ENCODE assay signal across 8 cellular contexts in the genomic region with DNA sequence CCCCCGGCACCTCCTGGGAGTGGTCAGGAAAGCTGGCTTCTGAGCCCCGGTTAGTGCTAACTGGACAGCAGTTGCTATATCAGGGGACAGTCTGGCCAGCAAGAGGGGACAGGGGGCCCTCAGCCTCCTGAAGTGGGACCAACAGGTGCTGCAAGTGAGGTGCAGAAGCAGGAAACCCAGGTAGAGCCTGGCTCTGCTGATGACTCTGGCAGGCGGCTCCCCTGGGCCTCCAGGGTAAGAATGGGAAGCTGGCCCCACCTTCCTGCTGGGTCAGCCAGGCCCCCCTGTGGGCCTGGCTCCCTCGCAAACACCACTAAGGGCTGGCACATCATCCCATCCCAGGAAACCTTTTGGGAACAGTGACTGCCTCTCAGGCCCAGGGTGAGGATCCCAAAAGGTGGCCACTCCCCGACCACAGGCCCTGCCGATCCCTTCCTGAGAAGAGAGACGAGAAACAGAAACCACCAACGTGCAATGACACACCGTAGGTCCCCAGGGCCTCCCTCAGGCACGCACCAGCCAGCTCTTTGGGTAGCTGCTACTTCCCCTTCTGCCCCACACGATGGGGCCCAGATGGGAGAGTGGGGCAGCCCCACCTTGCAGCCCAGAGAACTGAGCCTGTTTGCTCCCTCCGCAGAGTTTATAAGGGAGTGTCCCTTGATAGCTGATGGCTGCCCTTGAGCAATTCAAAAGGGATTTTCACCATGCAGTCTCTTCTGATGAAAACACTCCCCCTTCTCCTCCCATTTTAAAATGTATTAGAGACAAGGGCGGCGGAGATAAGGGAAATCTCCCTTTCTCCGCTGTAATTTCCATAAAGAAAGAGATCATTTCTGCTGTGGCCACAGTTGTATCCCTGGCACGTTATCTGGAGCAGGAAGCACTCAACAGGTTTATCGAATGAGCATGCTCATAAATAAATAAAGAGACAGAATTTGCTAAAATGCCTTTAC.
DNase-seq lines count a peak whose midpoint lies in the region; ATAC-seq lines count a peak whose summit lies in the region.

No MANE protein-coding gene starts in this region.

- H3K27me3 Mint-ChIP-seq in activated T-helper 1 cell treated with anti-CD3 and anti-CD28 coated beads, Interleukin-12 subunit alpha, Interleukin-12 subunit beta, Interleukin-2, Interleukin-4 antibody, amounts not matched to agents 30 ng/mL and 10 ng/mL and 1 ng/mL, durations not matched to agents 14 hours and 24 hours and 36 hours (ENCODE audit: insufficient read depth) = no peaks in the 10 kb centered on the region

- H3K27ac Mint-ChIP-seq in activated T-helper 1 cell treated with anti-CD3 and anti-CD28 coated beads, Interleukin-12 subunit alpha, Interleukin-12 subunit beta, Interleukin-2, Interleukin-4 antibody, amounts not matched to agents 30 ng/mL and 10 ng/mL and 1 ng/mL, durations not matched to agents 14 hours and 24 hours and 36 hours = peak overlapping the region; percentile 87

- H3K4me1 Mint-ChIP-seq in activated T-helper 1 cell treated with anti-CD3 and anti-CD28 coated beads, Interleukin-12 subunit alpha, Interleukin-12 subunit beta, Interleukin-2, Interleukin-4 antibody, amounts not matched to agents 30 ng/mL and 10 ng/mL and 1 ng/mL, durations not matched to agents 14 hours and 24 hours and 36 hours (ENCODE audit: low read depth) = peaks cover 73% of the 10 kb centered on the region

- peak overlapping the region; percentile 72 for H3K4me3 Mint-ChIP-seq in activated T-helper 1 cell treated with anti-CD3 and anti-CD28 coated beads, Interleukin-12 subunit alpha, Interleukin-12 subunit beta, Interleukin-2, Interleukin-4 antibody, amounts not matched to agents 30 ng/mL and 10 ng/mL and 1 ng/mL, durations not matched to agents 14 hours and 24 hours and 36 hours

- intact Hi-C loops in activated T-helper 1 cell treated with anti-CD3 and anti-CD28 coated beads, Interleukin-12 subunit alpha, Interleukin-12 subunit beta, Interleukin-2, Interleukin-4 antibody, amounts not matched to agents 30 ng/mL and 10 ng/mL and 1 ng/mL, durations not matched to agents 14 hours and 24 hours and 36 hours (cut with micrococcal nuclease) = loop anchor here (1.0 to 5.0 kb wide), 6 partner anchors 45 to 182 kb away; partner anchors contain the start of gene STK10

- no peaks in the 10 kb centered on the region for H3K9me3 Mint-ChIP-seq in activated T-helper 1 cell treated with anti-CD3 and anti-CD28 coated beads, Interleukin-12 subunit alpha, Interleukin-12 subunit beta, Interleukin-2, Interleukin-4 antibody, amounts not matched to agents 30 ng/mL and 10 ng/mL and 1 ng/mL, durations not matched to agents 14 hours and 24 hours and 36 hours

- ATAC-seq in GM18907 (IDR thresholded peaks at IDR 0.05; ENCODE audit: unreplicated experiment) = peak; percentile 80
- peak; percentile 84 for ATAC-seq in HG03045 (IDR thresholded peaks at IDR 0.05; ENCODE audit: unreplicated experiment)

- H3K36me3 Mint-ChIP-seq in activated T-helper 1 cell treated with anti-CD3 and anti-CD28 coated beads, Interleukin-12 subunit alpha, Interleukin-12 subunit beta, Interleukin-2, Interleukin-4 antibody, amounts not matched to agents 30 ng/mL and 10 ng/mL and 1 ng/mL, durations not matched to agents 14 hours and 24 hours and 36 hours (ENCODE audit: low read depth) = peaks cover 23% of the 10 kb centered on the region

- DNase-seq in RPMI7951 (ENCODE audit: low read depth) (peak; percentile 95), glomerular visceral epithelial cell (ENCODE audit: extremely low spot score) (peak; percentile 42), cerebellum (ENCODE audit: low spot score) (no peak), SK-N-DZ (ENCODE audit: low spot score) (no peak)
- DNase-seq in activated T-helper 1 cell treated with anti-CD3 and anti-CD28 coated beads, Interleukin-12 subunit alpha, Interleukin-12 subunit beta, Interleukin-2, Interleukin-4 antibody, amounts not matched to agents 30 ng/mL and 10 ng/mL and 1 ng/mL, durations not matched to agents 14 hours and 24 hours and 36 hours (ENCODE audit: low spot score) = peak; percentile 70
- peak; percentile 44 to 61 for DNase-seq in stimulated activated CD4-positive, alpha-beta T cell treated with anti-CD3 and anti-CD28 coated beads, Interleukin-1b, Interleukin-23, amount 100 ng/mL, for 1 hour (ENCODE audit: low read depth in 2 of 2)

Comparison
In these comparisons a context has a peak if more than half of its experiments do, and no peak if none do; other contexts are left out.
1. DNase-seq: peak in RPMI7951 (single experiment), activated T-helper 1 cell treated with anti-CD3 and anti-CD28 coated beads, Interleukin-12 subunit alpha, Interleukin-12 subunit beta, Interleukin-2, Interleukin-4 antibody, amounts not matched to agents 30 ng/mL and 10 ng/mL and 1 ng/mL, durations not matched to agents 14 hours and 24 hours and 36 hours (single experiment), glomerular visceral epithelial cell (single experiment) and stimulated activated CD4-positive, alpha-beta T cell treated with anti-CD3 and anti-CD28 coated beads, Interleukin-1b, Interleukin-23, amount 100 ng/mL, for 1 hour (2 of 2); none in cerebellum (single experiment) and SK-N-DZ (single experiment).